2 cellular contexts compared by ENCODE assay signal in the genomic region with DNA sequence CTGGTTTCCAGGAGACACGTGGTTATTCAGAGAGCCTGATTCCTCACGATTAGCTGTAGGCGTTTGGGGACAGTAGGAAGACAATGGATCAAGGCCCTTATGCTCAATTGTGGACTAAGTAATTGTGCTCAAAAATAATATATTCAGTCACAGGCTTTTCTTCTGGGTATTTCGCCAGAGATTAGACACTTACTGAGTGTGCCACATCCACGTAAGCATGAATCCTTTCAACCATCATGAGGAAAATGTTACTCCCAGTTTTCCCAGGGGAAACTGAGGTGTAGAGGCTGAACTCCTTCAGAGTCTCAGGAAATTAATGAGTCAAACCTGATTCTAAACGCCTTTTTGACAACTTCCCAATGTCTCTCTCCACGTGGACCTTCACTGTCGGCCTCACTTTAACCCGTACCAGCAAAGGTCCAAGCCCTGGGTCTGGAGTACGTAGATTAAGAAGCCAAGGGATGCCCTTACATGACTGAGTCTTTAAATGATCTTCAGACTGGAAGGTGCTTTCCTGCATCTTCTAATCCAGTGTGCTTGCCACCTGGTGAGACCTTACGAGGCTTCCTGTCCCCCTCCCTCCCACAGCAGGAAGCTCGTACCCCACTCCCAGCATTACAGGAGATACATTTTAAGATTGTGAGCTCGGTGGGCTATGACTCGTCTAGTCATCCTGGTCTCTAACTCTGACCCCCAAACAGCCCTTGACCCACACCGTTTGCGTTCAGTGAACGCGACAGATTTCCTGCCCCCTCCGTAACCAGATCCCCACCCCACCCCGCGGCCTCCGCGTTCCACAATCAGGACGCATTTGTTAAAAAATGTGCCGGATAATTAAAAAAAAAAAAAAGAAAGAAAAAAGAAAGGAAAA.
TF ChIP-seq lines count a peak whose summit lies in the region.

No MANE protein-coding gene starts in this region.

TF ChIP-seq in GM12878, 131 proteins besides CTCF, POLR2A, EP300 and RAD21 (continued from another document):
- TF ChIP-seq MLLT1 (IDR thresholded peaks at IDR 0.05) (peak; percentile 70; the same call in 1 of the 2 replicates), MYB (IDR thresholded peaks at IDR 0.05; ENCODE audit: borderline replicate concordance, low read depth, low read length) (no peak), STAT3 (IDR thresholded peaks at IDR 0.05; ENCODE audit: low read depth, low read length) (no peak)

TF ChIP-seq in HepG2, 621 proteins besides CTCF, POLR2A, EP300 and RAD21 (continued from another document):
- no peak for TF ChIP-seq ZNF609 (CRISPR knock-in tag; IDR thresholded peaks at IDR 0.05; ENCODE audit: borderline replicate concordance)
- TF ChIP-seq ZBTB20 (CRISPR knock-in tag; IDR thresholded peaks at IDR 0.05; ENCODE audit: borderline replicate concordance, low read depth): 0 out of 2 replicates have a peak, but pooled peaks have one; percentile 17
- TF ChIP-seq DNMT1 (CRISPR knock-in tag; IDR thresholded peaks at IDR 0.05): no peak
- 0 out of 2 replicates have a peak, but pooled peaks have one; percentile 17 for TF ChIP-seq ZNF510 (CRISPR knock-in tag; IDR thresholded peaks at IDR 0.05; ENCODE audit: low read depth)
- 0 out of 2 replicates have a peak, but pooled peaks have one; percentile 4 for TF ChIP-seq MXD4 (CRISPR knock-in tag; IDR thresholded peaks at IDR 0.05)
- TF ChIP-seq, protein P1, sequence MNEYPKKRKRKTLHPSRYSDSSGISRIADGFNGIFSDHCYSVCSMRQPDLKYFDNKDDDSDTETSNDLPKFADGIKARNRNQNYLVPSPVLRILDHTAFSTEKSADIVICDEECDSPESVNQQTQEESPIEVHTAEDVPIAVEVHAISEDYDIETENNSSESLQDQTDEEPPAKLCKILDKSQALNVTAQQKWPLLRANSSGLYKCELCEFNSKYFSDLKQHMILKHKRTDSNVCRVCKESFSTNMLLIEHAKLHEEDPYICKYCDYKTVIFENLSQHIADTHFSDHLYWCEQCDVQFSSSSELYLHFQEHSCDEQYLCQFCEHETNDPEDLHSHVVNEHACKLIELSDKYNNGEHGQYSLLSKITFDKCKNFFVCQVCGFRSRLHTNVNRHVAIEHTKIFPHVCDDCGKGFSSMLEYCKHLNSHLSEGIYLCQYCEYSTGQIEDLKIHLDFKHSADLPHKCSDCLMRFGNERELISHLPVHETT (CRISPR knock-in tag; conservative IDR thresholded peaks at IDR 0.05): no peak
- TF ChIP-seq KMT2A (CRISPR knock-in tag; IDR thresholded peaks at IDR 0.05): no peak
- TF ChIP-seq KLF9 (CRISPR knock-in tag; IDR thresholded peaks at IDR 0.05; ENCODE audit: low read depth): no peak
- TF ChIP-seq TMF1 (CRISPR knock-in tag; IDR thresholded peaks at IDR 0.05; ENCODE audit: low read depth): no peak
- TF ChIP-seq ZNF761 (CRISPR knock-in tag; conservative IDR thresholded peaks at IDR 0.05): no peak
- no peak for TF ChIP-seq MAFG (CRISPR knock-in tag; IDR thresholded peaks at IDR 0.05)
- TF ChIP-seq CREB3 (CRISPR knock-in tag; IDR thresholded peaks at IDR 0.05): no peak
- no peak for TF ChIP-seq ZNF672 (CRISPR knock-in tag; IDR thresholded peaks at IDR 0.05)
- peak; percentile 51; the same call in 1 of the 2 replicates for TF ChIP-seq AKAP8 (CRISPR knock-in tag; IDR thresholded peaks at IDR 0.05)
- no peak for TF ChIP-seq SMARCC2 (IDR thresholded peaks at IDR 0.05)
- TF ChIP-seq PTBP1 (IDR thresholded peaks at IDR 0.05; ENCODE audit: low read depth, low read length, poor library complexity, severe bottlenecking): no peak
- no peak for TF ChIP-seq ZNF335 (CRISPR knock-in tag; IDR thresholded peaks at IDR 0.05)
- no peak for TF ChIP-seq SNRNP70 (IDR thresholded peaks at IDR 0.05; ENCODE audit: low read depth, low read length)
- no peak for TF ChIP-seq HNF4A (CRISPR knock-in tag; IDR thresholded peaks at IDR 0.05)
- no peak for TF ChIP-seq SP1 (IDR thresholded peaks at IDR 0.05)
- no peak for TF ChIP-seq SP1 (CRISPR knock-in tag; IDR thresholded peaks at IDR 0.05)
- TF ChIP-seq ZNF317 (CRISPR knock-in tag; IDR thresholded peaks at IDR 0.05): no peak
- no peak for TF ChIP-seq ZNF24 (IDR thresholded peaks at IDR 0.05)
- TF ChIP-seq CHCHD3 (CRISPR knock-in tag; IDR thresholded peaks at IDR 0.05): no peak
- TF ChIP-seq U2AF1 (optimal IDR thresholded peaks at IDR 0.05; ENCODE audit: low read depth, low read length): no peak
- TF ChIP-seq ZBTB42 (CRISPR knock-in tag; IDR thresholded peaks at IDR 0.05): 0 out of 2 replicates have a peak, but pooled peaks have one; percentile 23
- TF ChIP-seq ZSCAN12 (CRISPR knock-in tag; IDR thresholded peaks at IDR 0.05): no peak
- TF ChIP-seq, protein P2, sequence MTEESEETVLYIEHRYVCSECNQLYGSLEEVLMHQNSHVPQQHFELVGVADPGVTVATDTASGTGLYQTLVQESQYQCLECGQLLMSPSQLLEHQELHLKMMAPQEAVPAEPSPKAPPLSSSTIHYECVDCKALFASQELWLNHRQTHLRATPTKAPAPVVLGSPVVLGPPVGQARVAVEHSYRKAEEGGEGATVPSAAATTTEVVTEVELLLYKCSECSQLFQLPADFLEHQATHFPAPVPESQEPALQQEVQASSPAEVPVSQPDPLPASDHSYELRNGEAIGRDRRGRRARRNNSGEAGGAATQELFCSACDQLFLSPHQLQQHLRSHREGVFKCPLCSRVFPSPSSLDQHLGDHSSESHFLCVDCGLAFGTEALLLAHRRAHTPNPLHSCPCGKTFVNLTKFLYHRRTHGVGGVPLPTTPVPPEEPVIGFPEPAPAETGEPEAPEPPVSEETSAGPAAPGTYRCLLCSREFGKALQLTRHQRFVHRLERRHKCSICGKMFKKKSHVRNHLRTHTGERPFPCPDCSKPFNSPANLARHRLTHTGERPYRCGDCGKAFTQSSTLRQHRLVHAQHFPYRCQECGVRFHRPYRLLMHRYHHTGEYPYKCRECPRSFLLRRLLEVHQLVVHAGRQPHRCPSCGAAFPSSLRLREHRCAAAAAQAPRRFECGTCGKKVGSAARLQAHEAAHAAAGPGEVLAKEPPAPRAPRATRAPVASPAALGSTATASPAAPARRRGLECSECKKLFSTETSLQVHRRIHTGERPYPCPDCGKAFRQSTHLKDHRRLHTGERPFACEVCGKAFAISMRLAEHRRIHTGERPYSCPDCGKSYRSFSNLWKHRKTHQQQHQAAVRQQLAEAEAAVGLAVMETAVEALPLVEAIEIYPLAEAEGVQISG (CRISPR knock-in tag; IDR thresholded peaks at IDR 0.05): 0 out of 2 replicates have a peak, but pooled peaks have one; percentile 4
- TF ChIP-seq FIP1L1 (IDR thresholded peaks at IDR 0.05; ENCODE audit: borderline replicate concordance, insufficient read depth, low read depth, low read length): no peak
- TF ChIP-seq ZNF292 (CRISPR knock-in tag; IDR thresholded peaks at IDR 0.05; ENCODE audit: borderline replicate concordance, low read depth): no peak
- TF ChIP-seq, protein P3, sequence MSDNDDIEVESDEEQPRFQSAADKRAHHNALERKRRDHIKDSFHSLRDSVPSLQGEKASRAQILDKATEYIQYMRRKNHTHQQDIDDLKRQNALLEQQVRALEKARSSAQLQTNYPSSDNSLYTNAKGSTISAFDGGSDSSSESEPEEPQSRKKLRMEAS (IDR thresholded peaks at IDR 0.05): 0 out of 2 replicates have a peak, but pooled peaks have one; percentile 11
